30 cellular contexts compared by ENCODE assay signal in the genomic region with DNA sequence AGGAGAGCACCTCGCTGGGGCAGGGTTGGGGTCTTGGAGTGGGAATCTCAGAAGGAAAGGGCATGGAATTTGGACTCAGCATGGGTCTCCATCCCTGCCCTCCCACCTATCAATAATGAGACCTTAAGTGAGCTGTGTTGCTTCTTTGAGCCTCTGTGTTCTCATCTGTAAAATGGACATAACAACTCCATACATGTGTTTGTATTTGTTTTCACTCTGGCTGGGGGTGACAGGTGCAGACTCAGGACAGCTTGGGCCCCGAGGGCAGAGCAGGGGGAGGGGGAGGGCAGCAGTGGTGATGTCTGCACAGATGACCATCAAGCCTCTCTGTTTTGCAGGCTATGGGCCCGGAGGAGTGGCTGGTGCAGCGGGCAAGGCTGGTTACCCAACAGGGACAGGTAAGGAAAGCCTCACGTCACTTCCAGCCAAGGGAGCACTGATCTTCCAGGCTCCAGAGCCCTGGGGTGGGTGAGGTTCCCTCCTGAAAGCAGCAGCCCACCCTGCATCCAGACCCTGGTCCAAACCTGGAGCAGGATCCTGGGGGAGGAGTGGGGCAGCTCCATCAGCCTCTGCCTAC. TPM values are rescaled to one million over a fixed set of nuclear protein-coding genes. Genes with fewer than 3 reads are reported as not detected.
"Had no signal": no experiment of that assay in that cellular context is flagged by ENCODE, and none has a peak within 500 bp of the region (broad histone marks: within the 10 kb centered on the region; RNA-seq: fewer than 3 reads in every experiment).

No MANE protein-coding gene starts in this region.

- H3K36me3 Mint-ChIP-seq: mesothelial cell of epicardium; naive B cell; natural killer cell; neural progenitor cell; stimulated activated naive B cell treated with anti-CD40 and anti-IgM and Interleukin-4, amounts not matched to agents 10 μg/mL and 1 μg/mL and 100 μg/mL, for 72 hours had no signal

- H3K9me3 Mint-ChIP-seq: mesothelial cell of epicardium; naive B cell; natural killer cell; nephron progenitor cell; neural progenitor cell; stimulated activated naive B cell treated with anti-CD40 and anti-IgM and Interleukin-4, amounts not matched to agents 10 μg/mL and 1 μg/mL and 100 μg/mL, for 72 hours had no signal

- H3K27me3 ChIP-seq: hepatocyte, neural progenitor cell, pancreas, stomach, testis, thyroid gland, transverse colon, upper lobe of right lung had no signal

- H2AFZ ChIP-seq: hepatocyte, neural progenitor cell had no signal

- H3K4me1 Mint-ChIP-seq: stimulated activated naive B cell treated with anti-CD40 and anti-IgM and Interleukin-4, amounts not matched to agents 10 μg/mL and 1 μg/mL and 100 μg/mL, for 72 hours had no signal

- H3K9me3 ChIP-seq: heart right ventricle, pancreas, psoas muscle, stomach, testis, thyroid gland, transverse colon, upper lobe of right lung had no signal

- H3K27ac ChIP-seq: heart right ventricle, hepatocyte, neural progenitor cell, pancreas, psoas muscle, skin epidermis, stomach, testis, thyroid gland, transverse colon, upper lobe of right lung had no signal

- H3K79me2 ChIP-seq: hepatocyte had no signal

- H3K36me3 ChIP-seq: neural progenitor cell, thyroid gland, transverse colon had no signal

- H3K9ac ChIP-seq: neural progenitor cell had no signal

- H3K27ac Mint-ChIP-seq: mesothelial cell of epicardium; natural killer cell; nephron progenitor cell; neural progenitor cell; stimulated activated naive B cell treated with anti-CD40 and anti-IgM and Interleukin-4, amounts not matched to agents 10 μg/mL and 1 μg/mL and 100 μg/mL, for 72 hours had no signal

- H3K4me3 Mint-ChIP-seq: mesothelial cell of epicardium; naive B cell; natural killer cell; nephron progenitor cell; neural progenitor cell; stimulated activated naive B cell treated with anti-CD40 and anti-IgM and Interleukin-4, amounts not matched to agents 10 μg/mL and 1 μg/mL and 100 μg/mL, for 72 hours had no signal

- H3K4me3 ChIP-seq: heart right ventricle, hepatocyte, lung, neural progenitor cell, pancreas, psoas muscle, skin epidermis, stomach, testis, thyroid gland, transverse colon, upper lobe of right lung had no signal

- H3K4me2 ChIP-seq: hepatocyte, neural progenitor cell had no signal

- H3K4me1 ChIP-seq: psoas muscle had no signal

- FAIRE-seq: keratinocyte, pancreas, urothelium cell line had no signal

- ATAC-seq: left cardiac atrium; left lobe of liver; pancreas; psoas muscle; sciatic nerve; stimulated activated naive B cell treated with anti-CD40 and anti-IgM and Interleukin-4, amounts not matched to agents 10 μg/mL and 1 μg/mL and 100 μg/mL, for 72 hours; stimulated activated naive CD8-positive, alpha-beta T cell treated with anti-CD3 and anti-CD28 coated beads, Interleukin-15, Interleukin-2, amounts not matched to agents 100 U/mL and 50 U/mL, for 24 hours; upper lobe of right lung had no signal

- DNase-seq: kidney glomerular epithelial cell; left cardiac atrium; mesendoderm; naive B cell; natural killer cell; nephron progenitor cell; stimulated activated CD4-positive, alpha-beta T cell treated with anti-CD3 and anti-CD28 coated beads, Interleukin-12 subunit alpha, Interleukin-12 subunit beta, amount 100 ng/mL, for 4 hours; stimulated activated CD4-positive, alpha-beta T cell treated with anti-CD3 and anti-CD28 coated beads, Interleukin-15, amount 100 ng/mL, for 24 hours; stimulated activated CD4-positive, alpha-beta T cell treated with anti-CD3 and anti-CD28 coated beads, Interleukin-2, amount 100 ng/mL, for 24 hours; stimulated activated CD4-positive, alpha-beta T cell treated with anti-CD3 and anti-CD28 coated beads, Interleukin-4, amount 100 ng/mL, for 1 hour; stimulated activated naive B cell treated with anti-CD40 and anti-IgM and Interleukin-4, amounts not matched to agents 10 μg/mL and 1 μg/mL and 100 μg/mL, for 72 hours; stimulated activated naive CD8-positive, alpha-beta T cell treated with anti-CD3 and anti-CD28 coated beads, Interleukin-15, Interleukin-2, amounts not matched to agents 100 U/mL and 50 U/mL, for 24 hours; stomach; testis; thyroid gland; transverse colon; upper lobe of right lung had no signal

RNA-seq across cellular contexts. Expression of a gene that starts 19.9 kb away (rescaled TPM):
- total RNA-seq: mononuclear cell had no signal
- polyA plus RNA-seq: keratinocyte had no signal
